10 cellular contexts compared by ENCODE assay signal in the genomic region with DNA sequence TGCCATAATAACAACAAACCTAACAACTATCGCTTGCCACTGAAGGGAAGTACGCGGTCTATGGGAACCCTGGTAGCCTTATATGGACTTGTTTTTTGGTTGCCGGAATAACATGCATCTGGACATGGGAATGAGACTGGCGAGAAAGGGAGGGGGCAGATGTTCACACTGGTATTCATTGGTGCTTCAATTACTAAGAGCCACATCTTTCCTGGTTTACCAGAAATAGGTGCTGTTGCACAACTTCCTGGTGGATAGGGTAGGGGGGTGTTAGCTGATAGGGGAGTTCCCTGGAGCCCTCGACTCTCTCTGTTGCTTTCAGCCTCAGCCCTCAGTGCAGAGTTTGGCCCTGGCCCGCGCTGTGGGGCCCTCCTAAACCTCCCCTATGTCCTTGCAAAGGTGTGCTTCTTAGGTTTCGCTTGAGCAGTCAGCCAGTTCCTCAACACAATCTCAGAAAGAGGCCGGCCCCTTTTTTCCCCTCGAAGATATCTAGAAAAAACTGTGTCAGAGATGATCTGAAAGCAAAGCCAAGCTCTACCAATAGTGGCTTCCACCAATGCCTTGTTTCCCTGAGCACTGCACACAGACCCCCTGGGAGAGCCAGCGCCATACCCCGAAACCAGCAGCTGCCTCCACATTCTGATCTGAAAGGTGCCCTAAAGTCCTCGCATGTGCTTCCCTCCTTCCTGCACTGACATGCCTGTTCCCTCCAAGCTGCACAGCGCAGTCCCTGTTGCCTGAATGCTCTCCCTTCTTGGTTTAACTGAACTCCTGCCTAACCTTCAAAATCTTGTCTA. TPM values are rescaled to one million over a fixed set of nuclear protein-coding genes. Genes with fewer than 3 reads are reported as not detected.
DNase-seq lines count a peak whose midpoint lies in the region; ATAC-seq lines count a peak whose summit lies in the region.
"Had no signal": no experiment of that assay in that cellular context is flagged by ENCODE, and none has a peak within 500 bp of the region (broad histone marks: within the 10 kb centered on the region; RNA-seq: fewer than 3 reads in every experiment).

No MANE protein-coding gene starts in this region.

- no peaks in the 10 kb centered on the region for H3K9me3 Mint-ChIP-seq in stimulated activated naive CD8-positive, alpha-beta T cell treated with anti-CD3 and anti-CD28 coated beads, Interleukin-15, Interleukin-2, amounts not matched to agents 100 ng/mL and 50 ng/mL, for 24 hours

- peaks cover 5% of the 10 kb centered on the region for H3K36me3 Mint-ChIP-seq in stimulated activated naive CD8-positive, alpha-beta T cell treated with anti-CD3 and anti-CD28 coated beads, Interleukin-15, Interleukin-2, amounts not matched to agents 100 ng/mL and 50 ng/mL, for 24 hours (ENCODE audit: low read depth)

- peak; percentile 53 for ATAC-seq in HG02943 (IDR thresholded peaks at IDR 0.05; ENCODE audit: low read depth, unreplicated experiment)
- ATAC-seq: A549; activated T-helper 17 cell treated with anti-CD3 and anti-CD28 coated beads, Interleukin-2, amount 50 U/mL, for 72 hours had no signal

- H3K4me3 Mint-ChIP-seq in stimulated activated naive CD8-positive, alpha-beta T cell treated with anti-CD3 and anti-CD28 coated beads, Interleukin-15, Interleukin-2, amounts not matched to agents 100 ng/mL and 50 ng/mL, for 24 hours, result no peak overlapping the region
- H3K4me3 Mint-ChIP-seq: activated T-helper 17 cell treated with anti-CD3 and anti-CD28 coated beads, Interleukin-2, amount 50 U/mL, for 72 hours had no signal

- H3K27ac Mint-ChIP-seq in stimulated activated naive CD8-positive, alpha-beta T cell treated with anti-CD3 and anti-CD28 coated beads, Interleukin-15, Interleukin-2, amounts not matched to agents 100 ng/mL and 50 ng/mL, for 24 hours, result peak overlapping the region; percentile 2
- H3K27ac Mint-ChIP-seq: activated T-helper 17 cell treated with anti-CD3 and anti-CD28 coated beads, Interleukin-2, amount 50 U/mL, for 72 hours had no signal

- DNase-seq in NCI-H748 treated with DMSO at 0.1 percent for 48 hours (lab: John Stamatoyannopoulos, UW), result peak; percentile 6
- DNase-seq in NCI-H748 (lab: John Stamatoyannopoulos, UW; ENCODE audit: unreplicated experiment), result no peak
- peak; percentile 85 for DNase-seq in dermis blood vessel endothelial cell
- no peak for DNase-seq in DMS79 treated with DMSO at 0.1 percent for 48 hours (lab: John Stamatoyannopoulos, UW)
- DNase-seq in LoVo (ENCODE audit: low spot score), result no peak
- DNase-seq in NCI-H2171 (lab: John Stamatoyannopoulos, UW), result no peak

- peaks cover 11% of the 10 kb centered on the region for H3K4me1 Mint-ChIP-seq in stimulated activated naive CD8-positive, alpha-beta T cell treated with anti-CD3 and anti-CD28 coated beads, Interleukin-15, Interleukin-2, amounts not matched to agents 100 ng/mL and 50 ng/mL, for 24 hours (ENCODE audit: low read depth)

- no peaks in the 10 kb centered on the region for H3K27me3 Mint-ChIP-seq in stimulated activated naive CD8-positive, alpha-beta T cell treated with anti-CD3 and anti-CD28 coated beads, Interleukin-15, Interleukin-2, amounts not matched to agents 100 ng/mL and 50 ng/mL, for 24 hours
- H3K27me3 Mint-ChIP-seq: activated T-helper 17 cell treated with anti-CD3 and anti-CD28 coated beads, Interleukin-2, amount 50 U/mL, for 72 hours had no signal

RNA-seq across cellular contexts. Expression of a gene that starts 13.5 kb away (rescaled TPM):
- total RNA-seq in dermis blood vessel endothelial cell, result 0.17 and 2.0 TPM in 2 replicates

Comparison
In these comparisons a context has a peak if more than half of its experiments do, and no peak if none do; other contexts are left out.
1. DNase-seq: peak in NCI-H748 treated with DMSO at 0.1 percent for 48 hours (single experiment) and dermis blood vessel endothelial cell (single experiment); none in NCI-H748 (single experiment), DMS79 treated with DMSO at 0.1 percent for 48 hours (single experiment), LoVo (single experiment) and NCI-H2171 (single experiment).